Comparison of ENCODE assay signal across 8 cellular contexts in the genomic region with DNA sequence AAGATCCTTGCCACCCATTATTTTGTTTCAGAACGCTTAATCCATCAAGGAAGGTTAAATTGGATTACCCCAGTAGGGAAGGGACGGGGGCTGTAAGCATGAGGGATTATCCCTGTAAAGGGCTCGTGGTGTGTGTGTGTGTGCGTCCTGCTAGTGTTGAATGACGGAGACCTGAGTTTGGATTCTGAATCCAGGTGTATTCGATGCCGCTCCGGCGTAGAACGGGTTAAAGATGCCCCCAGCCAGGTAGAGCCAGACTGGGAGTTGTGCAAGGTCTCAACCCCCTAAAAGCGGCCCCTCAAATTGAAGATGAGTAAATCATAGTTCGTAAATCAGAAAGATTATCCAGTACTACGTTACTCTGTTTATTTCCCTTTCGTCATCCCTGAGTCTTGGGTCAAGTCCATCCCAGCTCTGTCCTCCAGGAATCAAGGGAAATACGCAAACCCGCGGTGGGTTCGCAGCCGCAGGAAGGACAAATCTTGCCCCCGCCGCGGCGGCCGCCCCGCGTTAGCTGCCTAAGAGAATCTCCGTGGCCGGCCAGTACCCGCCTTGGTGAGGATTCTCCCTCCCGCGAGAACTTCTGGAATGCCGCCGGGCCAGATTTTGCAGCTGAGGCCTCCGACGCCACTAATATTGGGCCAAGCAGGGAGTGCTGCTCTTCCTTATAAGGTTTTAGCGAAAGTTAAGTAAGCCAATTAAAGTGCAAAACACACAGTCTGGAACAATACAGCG. TPM values are rescaled to one million over a fixed set of nuclear protein-coding genes. Genes with fewer than 3 reads are reported as not detected.
DNase-seq lines count a peak whose midpoint lies in the region; ATAC-seq and TF ChIP-seq lines count a peak whose summit lies in the region.

No MANE protein-coding gene starts in this region.

- peaks cover 34% of the 10 kb centered on the region for H3K27me3 Mint-ChIP-seq in activated CD4-positive, alpha-beta memory T cell treated with anti-CD3 and anti-CD28 coated beads, Interleukin-2, amount 10 ng/mL, durations not matched to agents 7 days and 5 days
- peaks cover 0 to 52% (median 13%) of the 10 kb centered on the region in 5 donors for H3K27me3 Mint-ChIP-seq in naive thymus-derived CD4-positive, alpha-beta T cell

- CTCF ChIA-PET in HEK293T (lab: Yijun Ruan, JAX) = no interaction called here
- CTCF ChIA-PET in activated CD4-positive, alpha-beta memory T cell treated with anti-CD3 and anti-CD28 coated beads, Interleukin-2, amount 10 ng/mL, durations not matched to agents 7 days and 5 days (lab: Charles Lee) = interaction anchor here (0.8 to 1.6 kb wide), 4 partner anchors 11 to 192 kb away, joined by 3 read pairs; a partner anchor contains a TSS
- CTCF ChIA-PET in naive thymus-derived CD4-positive, alpha-beta T cell (lab: Charles Lee) = interaction anchor here (0.6 to 1.6 kb wide), 2 partner anchors 12 to 214 kb away, joined by 5 read pairs; no protein-coding TSS in a partner anchor

- H3K9me3 ChIP-seq in naive thymus-derived CD4-positive, alpha-beta T cell (ENCODE audit: control insufficient read depth in 2 of 3, low read length in 3 of 3) = no peaks in the 10 kb centered on the region

- DNase-seq in activated T-cell treated with anti-CD3 and anti-CD28 coated beads, Interleukin-2, amount 50 U/mL, for 1 hour = peak; percentile 37
- DNase-seq in activated T-cell treated with anti-CD3 and anti-CD28 coated beads for 4 hours = no peak
- peak; percentile 76 for DNase-seq in HEK293T (ENCODE audit: extremely low spot score)
- peak; percentile 56 for DNase-seq in NCI-H1105 (lab: John Stamatoyannopoulos, UW)
- DNase-seq in activated CD4-positive, alpha-beta memory T cell treated with anti-CD3 and anti-CD28 coated beads, Interleukin-2, amount 10 ng/mL, durations not matched to agents 7 days and 5 days = no peak
- DNase-seq in fibroblast of the aortic adventitia (ENCODE audit: low read depth) = peak; percentile 89
- DNase-seq in naive thymus-derived CD4-positive, alpha-beta T cell = peak in 1 of 9 donors; percentile 14
- DNase-seq in GM13976 (ENCODE audit: low spot score) = no peak

- POLR2A ChIA-PET in HEK293T (lab: Yijun Ruan, JAX) = interaction anchor here (0.6 to 0.9 kb wide), 2 partner anchors 552 to 645 kb away, joined by 3 to 4 read pairs; a partner anchor contains a TSS
- POLR2A ChIA-PET in activated CD4-positive, alpha-beta memory T cell treated with anti-CD3 and anti-CD28 coated beads, Interleukin-2, amount 10 ng/mL, durations not matched to agents 7 days and 5 days (lab: Charles Lee) = interaction anchor here (0.6 to 2.2 kb wide), 3 partner anchors 206 to 354 kb away, joined by 3 to 9 read pairs (median 3); no protein-coding TSS in a partner anchor
- POLR2A ChIA-PET in naive thymus-derived CD4-positive, alpha-beta T cell (lab: Charles Lee) = interaction anchor here (0.6 to 2.4 kb wide), 2 partner anchors 24 to 467 kb away, joined by 3 to 11 read pairs; a partner anchor contains a TSS

- ATAC-seq in naive thymus-derived CD4-positive, alpha-beta T cell = peak; percentile 28

- peak overlapping the region; percentile 69 for H3K27ac ChIP-seq in naive thymus-derived CD4-positive, alpha-beta T cell (ENCODE audit: low read depth, low read length)

- peaks cover 45% of the 10 kb centered on the region for H3K4me1 Mint-ChIP-seq in activated CD4-positive, alpha-beta memory T cell treated with anti-CD3 and anti-CD28 coated beads, Interleukin-2, amount 10 ng/mL, durations not matched to agents 7 days and 5 days
- H3K4me1 Mint-ChIP-seq in naive thymus-derived CD4-positive, alpha-beta T cell = peaks cover 23 to 51% (median 41%) of the 10 kb centered on the region in 7 donors

- H3K27ac Mint-ChIP-seq in activated CD4-positive, alpha-beta memory T cell treated with anti-CD3 and anti-CD28 coated beads, Interleukin-2, amount 10 ng/mL, durations not matched to agents 7 days and 5 days = peak overlapping the region; percentile 79
- peak overlapping the region; percentile 77 to 97 (median 95) for H3K27ac Mint-ChIP-seq in naive thymus-derived CD4-positive, alpha-beta T cell

- intact Hi-C loops in naive thymus-derived CD4-positive, alpha-beta T cell (cut with micrococcal nuclease) = loop anchor here in 1 of 2 donors (1.0 to 5.0 kb wide), 7 partner anchors 13 to 1180 kb away; a partner anchor contains a TSS

- no peaks in the 10 kb centered on the region for H3K9me3 Mint-ChIP-seq in activated CD4-positive, alpha-beta memory T cell treated with anti-CD3 and anti-CD28 coated beads, Interleukin-2, amount 10 ng/mL, durations not matched to agents 7 days and 5 days
- peaks cover 0 to 7% (median 0%) of the 10 kb centered on the region in 11 donors for H3K9me3 Mint-ChIP-seq in naive thymus-derived CD4-positive, alpha-beta T cell

- peaks cover 10 to 25% of the 10 kb centered on the region in 2 donors for H3K4me1 ChIP-seq in naive thymus-derived CD4-positive, alpha-beta T cell (ENCODE audit: control insufficient read depth in 2 of 2, insufficient read depth in 2 of 2, low read length in 2 of 2)

- peaks cover 22% of the 10 kb centered on the region for H3K36me3 Mint-ChIP-seq in activated CD4-positive, alpha-beta memory T cell treated with anti-CD3 and anti-CD28 coated beads, Interleukin-2, amount 10 ng/mL, durations not matched to agents 7 days and 5 days (ENCODE audit: low read depth)
- H3K36me3 Mint-ChIP-seq in naive thymus-derived CD4-positive, alpha-beta T cell = peaks cover 0 to 5% (median 0%) of the 10 kb centered on the region in 5 donors

- H3K36me3 ChIP-seq in naive thymus-derived CD4-positive, alpha-beta T cell (ENCODE audit: control insufficient read depth in 2 of 3, insufficient read depth in 3 of 3, low read length in 3 of 3) = peaks cover 0 to 4% (median 0%) of the 10 kb centered on the region in 3 experiments

- peak overlapping the region; percentile 84 for H3K4me3 ChIP-seq in fibroblast of the aortic adventitia (ENCODE audit: low read depth, low read length)
- H3K4me3 ChIP-seq in naive thymus-derived CD4-positive, alpha-beta T cell (ENCODE audit: low read length) = peak overlapping the region; percentile 92

- in situ Hi-C loops in GM13976 (cut with MboI; ENCODE audit: low sequenced_read_pairs, unreplicated experiment) = loop anchor here (10.0 to 25.0 kb wide), 3 partner anchors 235 to 660 kb away; no protein-coding TSS in a partner anchor

- peaks cover 0 to 7% of the 10 kb centered on the region in 2 donors for H3K27me3 ChIP-seq in naive thymus-derived CD4-positive, alpha-beta T cell (ENCODE audit: control insufficient read depth in 2 of 2, insufficient read depth in 2 of 2, low read length in 2 of 2)

- H3K4me3 Mint-ChIP-seq in activated CD4-positive, alpha-beta memory T cell treated with anti-CD3 and anti-CD28 coated beads, Interleukin-2, amount 10 ng/mL, durations not matched to agents 7 days and 5 days = peak overlapping the region; percentile 98
- H3K4me3 Mint-ChIP-seq in naive thymus-derived CD4-positive, alpha-beta T cell = peak overlapping the region; percentile 96 to 100 (median 99)

- TF ChIP-seq CTCF in fibroblast of the aortic adventitia (IDR thresholded peaks at IDR 0.05; ENCODE audit: insufficient read depth, low read length) (no peak), GM13976 (IDR thresholded peaks at IDR 0.05; ENCODE audit: borderline replicate concordance, control extremely low read depth, extremely low read depth, insufficient read depth, missing control alignments) (no peak)

TF ChIP-seq in HEK293T, 16 proteins besides CTCF, POLR2A, EP300 and RAD21:
- no peak for TF ChIP-seq CTBP1 (IDR thresholded peaks at IDR 0.05; ENCODE audit: borderline replicate concordance)
- TF ChIP-seq NFRKB (IDR thresholded peaks at IDR 0.05) = no peak
- no peak for TF ChIP-seq TARDBP (IDR thresholded peaks at IDR 0.05)
- no peak for TF ChIP-seq SUZ12 (IDR thresholded peaks at IDR 0.05)
- TF ChIP-seq, protein P1, sequence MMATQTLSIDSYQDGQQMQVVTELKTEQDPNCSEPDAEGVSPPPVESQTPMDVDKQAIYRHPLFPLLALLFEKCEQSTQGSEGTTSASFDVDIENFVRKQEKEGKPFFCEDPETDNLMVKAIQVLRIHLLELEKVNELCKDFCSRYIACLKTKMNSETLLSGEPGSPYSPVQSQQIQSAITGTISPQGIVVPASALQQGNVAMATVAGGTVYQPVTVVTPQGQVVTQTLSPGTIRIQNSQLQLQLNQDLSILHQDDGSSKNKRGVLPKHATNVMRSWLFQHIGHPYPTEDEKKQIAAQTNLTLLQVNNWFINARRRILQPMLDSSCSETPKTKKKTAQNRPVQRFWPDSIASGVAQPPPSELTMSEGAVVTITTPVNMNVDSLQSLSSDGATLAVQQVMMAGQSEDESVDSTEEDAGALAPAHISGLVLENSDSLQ (IDR thresholded peaks at IDR 0.05) = no peak
- TF ChIP-seq ZNF384 (IDR thresholded peaks at IDR 0.05) = no peak
- no peak for TF ChIP-seq SP1 (IDR thresholded peaks at IDR 0.05)
- TF ChIP-seq FOXA1 (IDR thresholded peaks at IDR 0.05) = no peak
- TF ChIP-seq HDGF (IDR thresholded peaks at IDR 0.05; ENCODE audit: borderline replicate concordance) = no peak
- no peak for TF ChIP-seq BHLHE40 (IDR thresholded peaks at IDR 0.05; ENCODE audit: borderline replicate concordance)
- TF ChIP-seq FOXK2 (IDR thresholded peaks at IDR 0.05) = no peak
- no peak for TF ChIP-seq ARNT (IDR thresholded peaks at IDR 0.05)
- TF ChIP-seq FOXM1 (IDR thresholded peaks at IDR 0.05; ENCODE audit: borderline replicate concordance) = no peak
- no peak for TF ChIP-seq LEF1 (IDR thresholded peaks at IDR 0.05; ENCODE audit: borderline replicate concordance)
- peak; percentile 86; the same call in 1 of the 2 replicates for TF ChIP-seq L3MBTL2 (conservative IDR thresholded peaks at IDR 0.05)
- TF ChIP-seq ELF4 (IDR thresholded peaks at IDR 0.05) = 0 out of 2 replicates have a peak, but pooled peaks have one; percentile 7

RNA-seq across cellular contexts. Expression of a gene that starts 0.6 kb away (rescaled TPM):
- total RNA-seq in activated CD4-positive, alpha-beta memory T cell treated with anti-CD3 and anti-CD28 coated beads, Interleukin-2, amount 10 ng/mL, durations not matched to agents 7 days and 5 days = 10 to 100 TPM; 43.4 to 44.9 TPM
- total RNA-seq in fibroblast of the aortic adventitia (ENCODE audit: low replicate concordance) = 14.4 and 62.2 TPM in 2 replicates
- total RNA-seq in naive thymus-derived CD4-positive, alpha-beta T cell = 10 to 100 TPM; 29.0 to 50.7 (median 43.2) TPM
- polyA plus RNA-seq in naive thymus-derived CD4-positive, alpha-beta T cell = 10 to 100 TPM; 13.1 to 20.3 TPM

Comparison
In these comparisons a context has a peak if more than half of its experiments do, and no peak if none do; other contexts are left out.
1. DNase-seq: peak in activated T-cell treated with anti-CD3 and anti-CD28 coated beads, Interleukin-2, amount 50 U/mL, for 1 hour (single experiment), HEK293T (single experiment), NCI-H1105 (single experiment) and fibroblast of the aortic adventitia (single experiment); none in activated T-cell treated with anti-CD3 and anti-CD28 coated beads for 4 hours (single experiment), activated CD4-positive, alpha-beta memory T cell treated with anti-CD3 and anti-CD28 coated beads, Interleukin-2, amount 10 ng/mL, durations not matched to agents 7 days and 5 days (single experiment) and GM13976 (single experiment).